2 cellular contexts compared by ENCODE assay signal in the genomic region with DNA sequence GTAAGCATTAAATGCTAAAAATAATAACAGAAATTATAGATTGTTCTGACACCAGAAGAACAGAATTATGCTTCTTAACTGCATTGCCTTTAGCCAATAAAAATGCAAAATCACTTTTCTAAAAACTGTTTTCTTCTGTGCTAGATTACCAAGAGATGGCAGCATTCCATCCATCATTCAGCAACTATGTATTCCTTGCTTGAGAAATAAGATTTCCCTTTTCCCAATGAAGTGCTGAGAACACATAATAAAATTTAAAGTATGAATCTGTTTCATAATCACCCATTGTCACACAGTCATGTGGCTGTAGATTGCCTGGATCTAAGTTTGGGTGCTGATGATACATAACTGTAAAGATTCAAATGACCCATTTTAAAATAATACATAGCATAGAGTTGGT.
TF ChIP-seq lines count a peak whose summit lies in the region.

No MANE protein-coding gene starts in this region.

TF ChIP-seq in SK-N-SH, 30 proteins besides CTCF, POLR2A, EP300 and RAD21 (continued from another document):
- TF ChIP-seq, protein P1, sequence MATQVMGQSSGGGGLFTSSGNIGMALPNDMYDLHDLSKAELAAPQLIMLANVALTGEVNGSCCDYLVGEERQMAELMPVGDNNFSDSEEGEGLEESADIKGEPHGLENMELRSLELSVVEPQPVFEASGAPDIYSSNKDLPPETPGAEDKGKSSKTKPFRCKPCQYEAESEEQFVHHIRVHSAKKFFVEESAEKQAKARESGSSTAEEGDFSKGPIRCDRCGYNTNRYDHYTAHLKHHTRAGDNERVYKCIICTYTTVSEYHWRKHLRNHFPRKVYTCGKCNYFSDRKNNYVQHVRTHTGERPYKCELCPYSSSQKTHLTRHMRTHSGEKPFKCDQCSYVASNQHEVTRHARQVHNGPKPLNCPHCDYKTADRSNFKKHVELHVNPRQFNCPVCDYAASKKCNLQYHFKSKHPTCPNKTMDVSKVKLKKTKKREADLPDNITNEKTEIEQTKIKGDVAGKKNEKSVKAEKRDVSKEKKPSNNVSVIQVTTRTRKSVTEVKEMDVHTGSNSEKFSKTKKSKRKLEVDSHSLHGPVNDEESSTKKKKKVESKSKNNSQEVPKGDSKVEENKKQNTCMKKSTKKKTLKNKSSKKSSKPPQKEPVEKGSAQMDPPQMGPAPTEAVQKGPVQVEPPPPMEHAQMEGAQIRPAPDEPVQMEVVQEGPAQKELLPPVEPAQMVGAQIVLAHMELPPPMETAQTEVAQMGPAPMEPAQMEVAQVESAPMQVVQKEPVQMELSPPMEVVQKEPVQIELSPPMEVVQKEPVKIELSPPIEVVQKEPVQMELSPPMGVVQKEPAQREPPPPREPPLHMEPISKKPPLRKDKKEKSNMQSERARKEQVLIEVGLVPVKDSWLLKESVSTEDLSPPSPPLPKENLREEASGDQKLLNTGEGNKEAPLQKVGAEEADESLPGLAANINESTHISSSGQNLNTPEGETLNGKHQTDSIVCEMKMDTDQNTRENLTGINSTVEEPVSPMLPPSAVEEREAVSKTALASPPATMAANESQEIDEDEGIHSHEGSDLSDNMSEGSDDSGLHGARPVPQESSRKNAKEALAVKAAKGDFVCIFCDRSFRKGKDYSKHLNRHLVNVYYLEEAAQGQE (IDR thresholded peaks at IDR 0.05; ENCODE audit: low read depth, low read length): no peak
- TF ChIP-seq JUND (IDR thresholded peaks at IDR 0.05): no peak
- no peak for TF ChIP-seq FOSL2 (IDR thresholded peaks at IDR 0.05; ENCODE audit: borderline replicate concordance, low read depth)
- TF ChIP-seq TEAD4 (IDR thresholded peaks at IDR 0.05; ENCODE audit: borderline replicate concordance, insufficient read depth): no peak
- TF ChIP-seq NFIC (IDR thresholded peaks at IDR 0.05; ENCODE audit: borderline replicate concordance): no peak
- TF ChIP-seq EZH2phosphoT487 (IDR thresholded peaks at IDR 0.05; ENCODE audit: borderline replicate concordance, low read depth): no peak
- TF ChIP-seq TCF12 (IDR thresholded peaks at IDR 0.05): no peak

TF ChIP-seq in SK-N-SH treated with all-trans-retinoic acid at 6 μM for 48 hours, 23 proteins besides CTCF, POLR2A, EP300 and RAD21 (continued from another document):
- TF ChIP-seq, protein P2, sequence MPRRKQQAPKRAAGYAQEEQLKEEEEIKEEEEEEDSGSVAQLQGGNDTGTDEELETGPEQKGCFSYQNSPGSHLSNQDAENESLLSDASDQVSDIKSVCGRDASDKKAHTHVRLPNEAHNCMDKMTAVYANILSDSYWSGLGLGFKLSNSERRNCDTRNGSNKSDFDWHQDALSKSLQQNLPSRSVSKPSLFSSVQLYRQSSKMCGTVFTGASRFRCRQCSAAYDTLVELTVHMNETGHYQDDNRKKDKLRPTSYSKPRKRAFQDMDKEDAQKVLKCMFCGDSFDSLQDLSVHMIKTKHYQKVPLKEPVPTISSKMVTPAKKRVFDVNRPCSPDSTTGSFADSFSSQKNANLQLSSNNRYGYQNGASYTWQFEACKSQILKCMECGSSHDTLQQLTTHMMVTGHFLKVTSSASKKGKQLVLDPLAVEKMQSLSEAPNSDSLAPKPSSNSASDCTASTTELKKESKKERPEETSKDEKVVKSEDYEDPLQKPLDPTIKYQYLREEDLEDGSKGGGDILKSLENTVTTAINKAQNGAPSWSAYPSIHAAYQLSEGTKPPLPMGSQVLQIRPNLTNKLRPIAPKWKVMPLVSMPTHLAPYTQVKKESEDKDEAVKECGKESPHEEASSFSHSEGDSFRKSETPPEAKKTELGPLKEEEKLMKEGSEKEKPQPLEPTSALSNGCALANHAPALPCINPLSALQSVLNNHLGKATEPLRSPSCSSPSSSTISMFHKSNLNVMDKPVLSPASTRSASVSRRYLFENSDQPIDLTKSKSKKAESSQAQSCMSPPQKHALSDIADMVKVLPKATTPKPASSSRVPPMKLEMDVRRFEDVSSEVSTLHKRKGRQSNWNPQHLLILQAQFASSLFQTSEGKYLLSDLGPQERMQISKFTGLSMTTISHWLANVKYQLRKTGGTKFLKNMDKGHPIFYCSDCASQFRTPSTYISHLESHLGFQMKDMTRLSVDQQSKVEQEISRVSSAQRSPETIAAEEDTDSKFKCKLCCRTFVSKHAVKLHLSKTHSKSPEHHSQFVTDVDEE (CRISPR knock-in tag; IDR thresholded peaks at IDR 0.05): no peak
- TF ChIP-seq, protein P3, sequence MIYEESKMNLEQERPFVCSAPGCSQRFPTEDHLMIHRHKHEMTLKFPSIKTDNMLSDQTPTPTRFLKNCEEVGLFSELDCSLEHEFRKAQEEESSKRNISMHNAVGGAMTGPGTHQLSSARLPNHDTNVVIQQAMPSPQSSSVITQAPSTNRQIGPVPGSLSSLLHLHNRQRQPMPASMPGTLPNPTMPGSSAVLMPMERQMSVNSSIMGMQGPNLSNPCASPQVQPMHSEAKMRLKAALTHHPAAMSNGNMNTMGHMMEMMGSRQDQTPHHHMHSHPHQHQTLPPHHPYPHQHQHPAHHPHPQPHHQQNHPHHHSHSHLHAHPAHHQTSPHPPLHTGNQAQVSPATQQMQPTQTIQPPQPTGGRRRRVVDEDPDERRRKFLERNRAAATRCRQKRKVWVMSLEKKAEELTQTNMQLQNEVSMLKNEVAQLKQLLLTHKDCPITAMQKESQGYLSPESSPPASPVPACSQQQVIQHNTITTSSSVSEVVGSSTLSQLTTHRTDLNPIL (CRISPR knock-in tag; IDR thresholded peaks at IDR 0.05; ENCODE audit: low read depth): no peak
